Comparison of ENCODE assay signal across 32 cellular contexts in the genomic region with DNA sequence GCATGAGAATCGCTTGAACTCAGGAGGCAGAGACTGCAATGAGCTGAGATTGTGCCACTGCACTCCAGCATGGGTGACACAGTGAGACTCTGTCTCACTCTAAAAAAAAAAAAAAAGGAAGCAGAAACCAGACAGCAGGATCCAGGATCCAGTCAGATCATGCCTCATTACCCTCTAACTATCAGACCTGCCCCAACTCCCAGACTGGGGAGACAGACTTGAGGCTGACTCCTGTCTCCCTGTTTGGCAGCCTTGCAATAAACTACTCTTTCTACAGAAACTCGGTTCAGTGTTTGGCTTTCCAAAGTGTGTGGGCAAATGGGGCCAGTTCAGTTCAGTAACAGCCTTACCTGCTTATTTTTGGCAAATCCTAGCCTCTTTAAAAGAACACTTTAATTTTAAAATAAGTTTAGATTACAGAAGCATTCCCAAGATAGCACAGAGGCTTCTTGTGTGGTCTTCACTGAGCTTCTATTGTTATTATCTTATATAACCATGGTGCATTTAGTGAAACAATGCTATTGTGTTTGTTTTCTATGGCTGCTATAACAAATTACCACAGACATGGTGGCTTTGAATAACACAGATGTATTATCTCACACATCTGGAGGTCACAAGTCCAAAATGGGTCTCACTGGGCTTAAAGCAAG. TPM values are rescaled to one million over a fixed set of nuclear protein-coding genes. Genes with fewer than 3 reads are reported as not detected.
DNase-seq lines count a peak whose midpoint lies in the region; ATAC-seq lines count a peak whose summit lies in the region.
"Had no signal": no experiment of that assay in that cellular context is flagged by ENCODE, and none has a peak within 500 bp of the region (broad histone marks: within the 10 kb centered on the region; RNA-seq: fewer than 3 reads in every experiment).

No MANE protein-coding gene starts in this region.

- peak overlapping the region; percentile 94 for H3K27ac ChIP-seq in cingulate gyrus (ENCODE audit: low read depth, low read length)
- H3K27ac ChIP-seq: C4-2B, hepatocyte, psoas muscle had no signal

- ATAC-seq in left lobe of liver, result peak; percentile 19
- ATAC-seq: activated CD4-positive, CD25-positive, alpha-beta regulatory T cell treated with anti-CD3 and anti-CD28 coated beads, Interleukin-2, amount 50 U/mL, for 24 hours; activated T-cell treated with anti-CD3 and anti-CD28 coated beads, Interleukin-2, amount 50 U/mL, for 72 hours; HCT116; K562; Panc1; psoas muscle; stimulated activated effector memory CD8-positive, alpha-beta T cell treated with anti-CD3 and anti-CD28 coated beads, Interleukin-12 subunit alpha, Interleukin-12 subunit beta, amount 100 ng/mL, for 72 hours had no signal

- DNase-seq in NCI-H2171 treated with DMSO at 0.1 percent for 48 hours (lab: John Stamatoyannopoulos, UW), result peak; percentile 31
- no peak for DNase-seq in left lobe of liver (ENCODE audit: low spot score)
- DNase-seq in superior temporal gyrus (ENCODE audit: extremely low spot score), result peak; percentile 86
- DNase-seq in mesenteric fat pad (ENCODE audit: low spot score), result no peak
- DNase-seq in activated gamma-delta T cell (lab: John Stamatoyannopoulos, UW), result no peak
- DNase-seq in activated naive CD4-positive, alpha-beta T cell treated with anti-CD3 and anti-CD28 coated beads, Interleukin-2, amount 50 U/mL, for 16 hours, result no peak
- DNase-seq in DMS53 (lab: John Stamatoyannopoulos, UW), result no peak
- DNase-seq: activated CD4-positive, alpha-beta T cell treated with anti-CD3 and anti-CD28 coated beads, Interleukin-2, amount 50 U/mL, for 4 hours; activated naive CD4-positive, alpha-beta T cell treated with Interleukin-2 at 50 U/mL for 16 hours; activated T-cell treated with anti-CD3 and anti-CD28 coated beads, Interleukin-2, amount 50 U/mL, for 72 hours; COR-L47; DMS79 treated with DMSO at 0.1 percent for 48 hours; foreskin melanocyte; GF-D8; left ventricle myocardium superior; naive B cell; NCI-H1092 treated with DMSO at 0.1 percent for 48 hours; NCI-H187; NCI-H526 treated with DMSO at 0.1 percent for 48 hours; psoas muscle; SHP77; stimulated activated CD4-positive, alpha-beta T cell treated with anti-CD3 and anti-CD28 coated beads, Interleukin-15, amount 100 ng/mL, for 24 hours; T-helper 2 cell; testis had no signal

RNA-seq across cellular contexts. Expression of gene RASL11A, which starts 18.5 kb away (rescaled TPM):
- total RNA-seq in left lobe of liver (5.8 TPM), mesenteric fat pad (24.7 TPM)

RNA-seq across cellular contexts. Expression of gene RPL21, which starts 37.8 kb away (rescaled TPM):
- 362 TPM for total RNA-seq in left lobe of liver
- 719 TPM for total RNA-seq in mesenteric fat pad

Comparison
In these comparisons a context has a peak if more than half of its experiments do, and no peak if none do; other contexts are left out.
1. DNase-seq: peak in NCI-H2171 treated with DMSO at 0.1 percent for 48 hours (single experiment) and superior temporal gyrus (single experiment); none in left lobe of liver (single experiment), mesenteric fat pad (single experiment), activated gamma-delta T cell (single experiment), activated naive CD4-positive, alpha-beta T cell treated with anti-CD3 and anti-CD28 coated beads, Interleukin-2, amount 50 U/mL, for 16 hours (single experiment) and DMS53 (single experiment).